8 cellular contexts compared by ENCODE assay signal in the genomic region with DNA sequence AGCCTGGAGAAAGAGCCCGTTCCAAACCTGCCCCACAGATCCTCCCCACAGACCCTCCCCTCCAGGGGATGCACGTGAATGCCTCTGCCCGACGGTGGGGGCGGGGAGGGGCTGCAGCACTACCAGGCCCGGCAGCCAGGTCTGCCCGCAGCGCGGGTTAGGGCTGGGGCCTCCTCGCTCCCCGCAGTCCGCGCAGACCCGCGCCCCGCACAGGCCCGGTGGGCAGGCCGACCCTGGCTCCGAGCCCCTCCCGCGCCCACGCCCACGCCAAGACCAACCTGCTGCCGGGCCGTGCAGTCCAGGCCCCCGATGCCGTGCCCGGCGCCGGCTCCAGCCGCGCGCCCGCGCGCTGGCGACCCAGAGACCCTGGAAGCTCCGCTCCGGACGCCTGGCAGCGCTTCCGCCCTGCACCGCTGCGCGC. TPM values are rescaled to one million over a fixed set of nuclear protein-coding genes. Genes with fewer than 3 reads are reported as not detected.
A peak's percentile ranks its signal among the peaks of the same experiment; 100 is the strongest.
DNase-seq lines count a peak whose midpoint lies in the region; FAIRE-seq and TF ChIP-seq lines count a peak whose summit lies in the region.

A gene with protein sequence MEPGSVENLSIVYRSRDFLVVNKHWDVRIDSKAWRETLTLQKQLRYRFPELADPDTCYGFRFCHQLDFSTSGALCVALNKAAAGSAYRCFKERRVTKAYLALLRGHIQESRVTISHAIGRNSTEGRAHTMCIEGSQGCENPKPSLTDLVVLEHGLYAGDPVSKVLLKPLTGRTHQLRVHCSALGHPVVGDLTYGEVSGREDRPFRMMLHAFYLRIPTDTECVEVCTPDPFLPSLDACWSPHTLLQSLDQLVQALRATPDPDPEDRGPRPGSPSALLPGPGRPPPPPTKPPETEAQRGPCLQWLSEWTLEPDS (minus strand): TSS at position 404 of the 421 bp plus-strand sequence. CDS start 644 bp downstream, outside the sequence.

- H2AFZ ChIP-seq in fibroblast of lung (ENCODE audit: low read length) (peak within 1 kb of the TSS; percentile 73), parathyroid adenoma (peak within 1 kb of the TSS; percentile 93)

- H3K27ac ChIP-seq in fibroblast of lung (ENCODE audit: insufficient read depth, low read length) (peak within 1 kb of the TSS; percentile 50), parathyroid adenoma (no peak within 1 kb of the TSS)

- H3K4me2 ChIP-seq in fibroblast of lung (ENCODE audit: extremely low read depth, insufficient read depth, low read length) = peak within 1 kb of the TSS; percentile 87
- peak within 1 kb of the TSS; percentile 98 for H3K4me2 ChIP-seq in parathyroid adenoma (ENCODE audit: low read length)

- H3K4me3 ChIP-seq in fibroblast of lung (replicated peaks in 1 of 4; ENCODE audit: control extremely low read depth in 1 of 4, insufficient read depth in 1 of 4, low read depth in 3 of 4, low read length in 4 of 4) (peak within 1 kb of the TSS; percentile 75 to 94 (median 87)), parathyroid adenoma (ENCODE audit: low read depth, low read length) (peak within 1 kb of the TSS; percentile 64)

- H3K79me2 ChIP-seq in fibroblast of lung (ENCODE audit: control insufficient read depth, insufficient read depth, low read length) (peaks cover 21% of the 10 kb centered on the region), parathyroid adenoma (no peaks in the 10 kb centered on the region)

- TF ChIP-seq CTCF in fibroblast of lung (conservative IDR thresholded peaks at IDR 0.05 in 1 of 2, IDR thresholded peaks at IDR 0.05 in 1 of 2; ENCODE audit: low read depth in 1 of 2, low read length in 2 of 2) = no peak
- no peak for TF ChIP-seq CTCF in parathyroid adenoma (IDR thresholded peaks at IDR 0.05)

- H3K9ac ChIP-seq in fibroblast of lung (ENCODE audit: insufficient read depth, low read length) (peak within 1 kb of the TSS; percentile 74), parathyroid adenoma (peak within 1 kb of the TSS; percentile 53)

- TF ChIP-seq POLR2A in H54 (IDR thresholded peaks at IDR 0.05; ENCODE audit: low read depth, low read length) (peak; percentile 61; the same call in 1 of the 2 replicates), Raji (IDR thresholded peaks at IDR 0.05; ENCODE audit: insufficient read depth, low read depth, low read length) (peak; percentile 62)

- H3K27me3 ChIP-seq in fibroblast of lung (ENCODE audit: control insufficient read depth, insufficient read depth, low read length) (no peaks in the 10 kb centered on the region), parathyroid adenoma (ENCODE audit: control insufficient read depth, insufficient read depth, low read length) (no peaks in the 10 kb centered on the region)

- FAIRE-seq in H54 (lab: Jason Lieb, UNC) = no peak

- DNase-seq in Daoy (ENCODE audit: low read depth) = no peak
- no peak for DNase-seq in H54 (ENCODE audit: insufficient read length, low spot score)
- DNase-seq in fibroblast of lung (ENCODE audit: low read depth in 2 of 2) = peak; percentile 5 to 10
- DNase-seq in NCI-H526 treated with DMSO at 0.1 percent for 48 hours (lab: John Stamatoyannopoulos, UW) = no peak
- DNase-seq in stimulated activated CD4-positive, alpha-beta T cell treated with anti-CD3 and anti-CD28 coated beads, Interleukin-4, amount 100 ng/mL, for 4 hours = no peak
- DNase-seq in Kasumi-1 (lab: John Stamatoyannopoulos, UW) = no peak

- H3K9me3 ChIP-seq in fibroblast of lung (ENCODE audit: control insufficient read depth, insufficient read depth, low read depth, low read length) = no peaks in the 10 kb centered on the region
- H3K9me3 ChIP-seq in parathyroid adenoma (ENCODE audit: control insufficient read depth, low read length) = no peaks in the 10 kb centered on the region

- H3K36me3 ChIP-seq in fibroblast of lung (ENCODE audit: control insufficient read depth, insufficient read depth, low read length) (peaks cover 12% of the 10 kb centered on the region), parathyroid adenoma (ENCODE audit: control insufficient read depth, insufficient read depth, low read length) (no peaks in the 10 kb centered on the region)

- no peaks in the 10 kb centered on the region for H4K20me1 ChIP-seq in fibroblast of lung (ENCODE audit: control insufficient read depth, extremely low read depth, insufficient read depth, low read length)

- H3K4me1 ChIP-seq in fibroblast of lung (ENCODE audit: control insufficient read depth, extremely low read depth, insufficient read depth, low read length) (peaks cover 7% of the 10 kb centered on the region), parathyroid adenoma (peaks cover 7% of the 10 kb centered on the region)

RNA-seq across cellular contexts. Expression of the gene that starts here (rescaled TPM):
- 36.9 and 38.6 TPM in 2 replicates for total RNA-seq in Daoy (2014; rRNA removed; shearing (Covaris generic))
- 15.9 and 16.2 TPM in 2 replicates for total RNA-seq in fibroblast of lung
- polyA plus RNA-seq in fibroblast of lung = 8.2 and 10.3 TPM in 2 replicates
- polyA plus RNA-seq in fibroblast of lung (2012) = 12.6 and 21.8 TPM in 2 replicates
- polyA minus RNA-seq in fibroblast of lung (ENCODE audit: low replicate concordance) = 6.6 and 10.6 TPM in 2 replicates

Comparison
In these comparisons a context has a peak if more than half of its experiments do, and no peak if none do; other contexts are left out.
1. DNase-seq: peak in fibroblast of lung (2 of 2); none in Daoy (single experiment), H54 (single experiment), NCI-H526 treated with DMSO at 0.1 percent for 48 hours (single experiment), stimulated activated CD4-positive, alpha-beta T cell treated with anti-CD3 and anti-CD28 coated beads, Interleukin-4, amount 100 ng/mL, for 4 hours (0 of 2) and Kasumi-1 (0 of 2).